In genomic region chr12:48998497-48999353, GRCh38 we compare ENCODE assay signal across 6 cellular contexts. TPM values are rescaled to one million over a fixed set of nuclear protein-coding genes. Genes with fewer than 3 reads are reported as not detected.
DNase-seq lines count a peak whose midpoint lies in the region; ATAC-seq and TF ChIP-seq lines count a peak whose summit lies in the region.

No MANE protein-coding gene starts in this region.

- H3K27me3 ChIP-seq in KMS-11 (ENCODE audit: insufficient read depth, low read depth) (no peaks in the 10 kb centered on the region; the same call in 1 of the 2 replicates), psoas muscle (ENCODE audit: insufficient read depth in 3 of 3, low read length in 2 of 3) (peaks cover 0 to 66% (median 0%) of the 10 kb centered on the region in 3 donors)

- H3K79me2 ChIP-seq in KMS-11 (ENCODE audit: insufficient read depth, low read depth) = no peaks in the 10 kb centered on the region

- H3K27ac ChIP-seq in KMS-11 (no peak overlapping the region), psoas muscle (no peak overlapping the region)

- H3K4me1 ChIP-seq in KMS-11 (ENCODE audit: low read depth, poor library complexity, severe bottlenecking) (peaks cover 29% of the 10 kb centered on the region), psoas muscle (peaks cover 34% of the 10 kb centered on the region)

- no peaks in the 10 kb centered on the region for H4K20me1 ChIP-seq in KMS-11 (ENCODE audit: insufficient read depth)

- peak; percentile 71 for DNase-seq in GM12865 (ENCODE audit: low read depth)
- DNase-seq in dermis blood vessel endothelial cell = peak; percentile 28
- peak in 1 of 2 donors; percentile 41 for DNase-seq in psoas muscle
- DNase-seq in NCI-H2171 (lab: John Stamatoyannopoulos, UW) = no peak

- H3K4me3 ChIP-seq in GM12865 (ENCODE audit: low read depth, low read length) (peak overlapping the region; percentile 71), KMS-11 (IDR thresholded peaks at IDR 0.05; ENCODE audit: insufficient read depth, low read depth, low read length) (no peak overlapping the region), psoas muscle (peak overlapping the region; percentile 65)

- ATAC-seq in psoas muscle (peak; percentile 1 to 3 (median 2)), HG03442 (IDR thresholded peaks at IDR 0.05; ENCODE audit: unreplicated experiment) (no peak)

- H3K36me3 ChIP-seq in KMS-11 (ENCODE audit: insufficient read depth) (no peaks in the 10 kb centered on the region), psoas muscle (ENCODE audit: insufficient read depth in 1 of 2, low read depth in 1 of 2) (peaks cover 5 to 29% of the 10 kb centered on the region in 2 donors)

- peak overlapping the region; percentile 80 for H2AFZ ChIP-seq in KMS-11 (ENCODE audit: low read depth)

- no peak for TF ChIP-seq CTCF in GM12865 (IDR thresholded peaks at IDR 0.05; ENCODE audit: insufficient read depth, low read depth, low read length, missing control alignments)
- no peak for TF ChIP-seq CTCF in KMS-11 (conservative IDR thresholded peaks at IDR 0.05; ENCODE audit: low read depth, low read length)
- no peak for TF ChIP-seq CTCF in psoas muscle (IDR thresholded peaks at IDR 0.05)

- H3K9ac ChIP-seq in KMS-11 = peak overlapping the region; percentile 62; the same call in 1 of the 2 replicates

- intact Hi-C loops in psoas muscle (cut with DNase I) = no loop called here

- WGBS in psoas muscle, 3 donors = 2 to 4% (median 2%) methylated on average over 36 to 48 of the region's 48 CpGs

- peak overlapping the region; percentile 94 for H3K4me2 ChIP-seq in KMS-11

- no peaks in the 10 kb centered on the region for H3K9me3 ChIP-seq in psoas muscle

RNA-seq across cellular contexts. Expression of gene DDN, which starts 0.5 kb away (rescaled TPM):
- total RNA-seq in dermis blood vessel endothelial cell = under 0.01 and 0.19 TPM in 2 replicates
- total RNA-seq in psoas muscle = 100 to 1,000 TPM in 2 of 4 donors, 10 to 100 TPM in 2; 11.2 to 485 (median 123) TPM
- polyA plus RNA-seq in psoas muscle = 100 to 1,000 TPM in 1 of 3 donors, 10 to 100 TPM in 2; 43.0 to 126 (median 72.6) TPM

RNA-seq across cellular contexts. Expression of gene PRKAG1, which starts 19.9 kb away (rescaled TPM):
- total RNA-seq in dermis blood vessel endothelial cell = 40.3 and 48.2 TPM in 2 replicates
- 10 to 100 TPM; 49.5 to 91.6 (median 70.6) TPM for total RNA-seq in psoas muscle
- polyA plus RNA-seq in psoas muscle = 100 to 1,000 TPM in 1 of 3 donors, 10 to 100 TPM in 2; 67.5 to 105 (median 86.5) TPM

RNA-seq across cellular contexts. Expression of gene WNT1, which starts 20.6 kb away (rescaled TPM):
- total RNA-seq in dermis blood vessel endothelial cell = not detected in 2 replicates
- total RNA-seq in psoas muscle = not detected
- polyA plus RNA-seq in psoas muscle = not detected

RNA-seq across cellular contexts. Expression of gene WNT10B, which starts 27.2 kb away (rescaled TPM):
- total RNA-seq in dermis blood vessel endothelial cell = 0.05 TPM in 1 of 2 replicates, not detected in the other
- under 1 TPM in 2 of 4 donors, not detected in 2; 0.26 to 0.53 TPM for total RNA-seq in psoas muscle
- polyA plus RNA-seq in psoas muscle = under 1 TPM in 2 of 3 donors, not detected in 1; 0.13 to 0.14 TPM

RNA-seq across cellular contexts. Expression of gene ARF3, which starts 41.4 kb away (rescaled TPM):
- total RNA-seq in dermis blood vessel endothelial cell (46.1 and 61.5 TPM in 2 replicates), psoas muscle (10 to 100 TPM; 17.4 to 27.0 (median 22.3) TPM)
- 10 to 100 TPM in 2 of 3 donors, 1 to 10 TPM in 1; 7.4 to 18.1 (median 13.2) TPM for polyA plus RNA-seq in psoas muscle

Comparison
In these comparisons a context has a peak if more than half of its experiments do, and no peak if none do; other contexts are left out.
1. RNA of gene DDN, which starts 0.5 kb away (total RNA-seq): 11.2 to 485 TPM in psoas muscle; under 0.01 to 0.19 TPM in dermis blood vessel endothelial cell; every median in the first group is over 10 times any median in the second.